14 cellular contexts compared by ENCODE assay signal in genomic region chr10:47020491-47020890, GRCh38.
DNase-seq lines count a peak whose midpoint lies in the region; ATAC-seq and TF ChIP-seq lines count a peak whose summit lies in the region.
"Had no signal": no experiment of that assay in that cellular context is flagged by ENCODE, and none has a peak within 500 bp of the region (broad histone marks: within the 10 kb centered on the region; RNA-seq: fewer than 3 reads in every experiment).

No MANE protein-coding gene starts in this region.

- H4K20me1 ChIP-seq in SK-N-SH (ENCODE audit: insufficient read depth), result no peaks in the 10 kb centered on the region

- TF ChIP-seq CTCF in SK-N-SH (IDR thresholded peaks at IDR 0.05), result no peak
- no peak for TF ChIP-seq CTCF in prostate gland (IDR thresholded peaks at IDR 0.05)

- CTCF ChIA-PET in SK-N-SH (lab: Yijun Ruan, JAX), result interaction anchor here (1.0 to 5.9 kb wide), 2 partner anchors 291 to 320 kb away, joined by 3 to 42 read pairs; no protein-coding TSS in a partner anchor

- H2AFZ ChIP-seq in SK-N-SH (ENCODE audit: low read depth), result peak overlapping the region; percentile 63; the same call in 1 of the 2 replicates

- TF ChIP-seq POLR2A in prostate gland (IDR thresholded peaks at IDR 0.05), result no peak

- H3K9ac ChIP-seq in SK-N-SH, result no peak overlapping the region

- H3K27me3 ChIP-seq in SK-N-SH (ENCODE audit: insufficient read depth) (no peaks in the 10 kb centered on the region), prostate gland (replicated peaks; ENCODE audit: insufficient read depth) (no peaks in the 10 kb centered on the region)

- H3K27ac ChIP-seq in SK-N-SH (ENCODE audit: low read depth in 2 of 2, low read length in 1 of 2) (no peak overlapping the region; a peak in 1 of 4 replicates), prostate gland (no peak overlapping the region)

- DNase-seq in SK-N-SH (no peak), NOMO-1 treated with dmso at 0.1 percent for 144 hours (lab: John Stamatoyannopoulos, UW; ENCODE audit: unreplicated experiment) (peak; percentile 77), dermis blood vessel endothelial cell (peak; percentile 66), prostate gland (ENCODE audit: low spot score) (peak; percentile 3), NCI-H1417 (lab: John Stamatoyannopoulos, UW) (no peak), putamen (ENCODE audit: low spot score) (no peak), NCI-H526 (lab: John Stamatoyannopoulos, UW) (no peak)
- DNase-seq: activated naive CD8-positive, alpha-beta T cell treated with anti-CD3 and anti-CD28 coated beads for 36 hours; glutamatergic neuron; left ventricle myocardium superior; NCI-H2081 treated with DMSO at 0.1 percent for 48 hours; stimulated activated CD4-positive, alpha-beta T cell treated with anti-CD3 and anti-CD28 coated beads, Interleukin-12 subunit alpha, Interleukin-12 subunit beta, amount 100 ng/mL, for 4 hours; trophoblast cell had no signal

- no peaks in the 10 kb centered on the region for H3K9me2 ChIP-seq in SK-N-SH

- TF ChIP-seq RAD21 in SK-N-SH (IDR thresholded peaks at IDR 0.05; ENCODE audit: low read length), result no peak

- WGBS in SK-N-SH (ENCODE audit: low lambda C conversion rate), result 47% methylated on average over 4 of the region's 5 CpGs
- 80% methylated on average over 5 of the region's 5 CpGs for WGBS in prostate gland

- POLR2A ChIA-PET in SK-N-SH (lab: Yijun Ruan, JAX), result no interaction called here

- H3F3A ChIP-seq in SK-N-SH (replicated peaks; ENCODE audit: insufficient read depth), result no peaks in the 10 kb centered on the region

- TF ChIP-seq EP300 in SK-N-SH (IDR thresholded peaks at IDR 0.05; ENCODE audit: borderline replicate concordance in 1 of 2, low read depth in 1 of 2, low read length in 1 of 2), result no peak

- intact Hi-C loops in prostate gland (cut with DNase I), result loop anchor here (5.0 kb wide), 1 partner anchor 292 kb away; no protein-coding TSS in a partner anchor

- no peaks in the 10 kb centered on the region for H3K9me3 ChIP-seq in SK-N-SH
- H3K9me3 ChIP-seq in prostate gland, result no peaks in the 10 kb centered on the region

- no peaks in the 10 kb centered on the region for H3K79me2 ChIP-seq in SK-N-SH (ENCODE audit: insufficient read depth)

- H3K4me1 ChIP-seq in SK-N-SH (ENCODE audit: control insufficient read depth in 1 of 2, insufficient read depth in 2 of 2, low read depth in 1 of 2, low read length in 1 of 2) (peaks cover 0 to 31% of the 10 kb centered on the region in 2 experiments; a peak in 1 of 4 replicates), prostate gland (replicated peaks) (no peaks in the 10 kb centered on the region)

- H3K4me2 ChIP-seq in SK-N-SH, result no peak overlapping the region

- H3K36me3 ChIP-seq in SK-N-SH (replicated peaks in 1 of 2; ENCODE audit: control insufficient read depth in 1 of 2, insufficient read depth in 2 of 2, low read length in 1 of 2) (no peaks in the 10 kb centered on the region), prostate gland (no peaks in the 10 kb centered on the region)

- ATAC-seq in SK-N-SH treated with all-trans-retinoic acid at 6 μM for 48 hours, result no peak
- ATAC-seq: left ventricle myocardium superior had no signal

- H3K4me3 ChIP-seq in SK-N-SH (ENCODE audit: low read depth in 2 of 2, low read length in 1 of 2), result no peak overlapping the region
- H3K4me3 ChIP-seq in prostate gland, result no peak overlapping the region

TF ChIP-seq in SK-N-SH, 30 proteins besides CTCF, POLR2A, EP300 and RAD21:
- TF ChIP-seq USF2 (IDR thresholded peaks at IDR 0.05; ENCODE audit: borderline replicate concordance, low read depth, low read length), result no peak
- TF ChIP-seq FOSL2 (IDR thresholded peaks at IDR 0.05; ENCODE audit: borderline replicate concordance, low read depth), result no peak
- TF ChIP-seq GABPA (IDR thresholded peaks at IDR 0.05; ENCODE audit: low read depth), result no peak

TF ChIP-seq in SK-N-SH treated with all-trans-retinoic acid at 6 μM for 48 hours, 23 proteins besides CTCF, POLR2A, EP300 and RAD21:
- TF ChIP-seq, protein P1, sequence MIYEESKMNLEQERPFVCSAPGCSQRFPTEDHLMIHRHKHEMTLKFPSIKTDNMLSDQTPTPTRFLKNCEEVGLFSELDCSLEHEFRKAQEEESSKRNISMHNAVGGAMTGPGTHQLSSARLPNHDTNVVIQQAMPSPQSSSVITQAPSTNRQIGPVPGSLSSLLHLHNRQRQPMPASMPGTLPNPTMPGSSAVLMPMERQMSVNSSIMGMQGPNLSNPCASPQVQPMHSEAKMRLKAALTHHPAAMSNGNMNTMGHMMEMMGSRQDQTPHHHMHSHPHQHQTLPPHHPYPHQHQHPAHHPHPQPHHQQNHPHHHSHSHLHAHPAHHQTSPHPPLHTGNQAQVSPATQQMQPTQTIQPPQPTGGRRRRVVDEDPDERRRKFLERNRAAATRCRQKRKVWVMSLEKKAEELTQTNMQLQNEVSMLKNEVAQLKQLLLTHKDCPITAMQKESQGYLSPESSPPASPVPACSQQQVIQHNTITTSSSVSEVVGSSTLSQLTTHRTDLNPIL (CRISPR knock-in tag; IDR thresholded peaks at IDR 0.05; ENCODE audit: low read depth), result no peak
- TF ChIP-seq, protein P2, sequence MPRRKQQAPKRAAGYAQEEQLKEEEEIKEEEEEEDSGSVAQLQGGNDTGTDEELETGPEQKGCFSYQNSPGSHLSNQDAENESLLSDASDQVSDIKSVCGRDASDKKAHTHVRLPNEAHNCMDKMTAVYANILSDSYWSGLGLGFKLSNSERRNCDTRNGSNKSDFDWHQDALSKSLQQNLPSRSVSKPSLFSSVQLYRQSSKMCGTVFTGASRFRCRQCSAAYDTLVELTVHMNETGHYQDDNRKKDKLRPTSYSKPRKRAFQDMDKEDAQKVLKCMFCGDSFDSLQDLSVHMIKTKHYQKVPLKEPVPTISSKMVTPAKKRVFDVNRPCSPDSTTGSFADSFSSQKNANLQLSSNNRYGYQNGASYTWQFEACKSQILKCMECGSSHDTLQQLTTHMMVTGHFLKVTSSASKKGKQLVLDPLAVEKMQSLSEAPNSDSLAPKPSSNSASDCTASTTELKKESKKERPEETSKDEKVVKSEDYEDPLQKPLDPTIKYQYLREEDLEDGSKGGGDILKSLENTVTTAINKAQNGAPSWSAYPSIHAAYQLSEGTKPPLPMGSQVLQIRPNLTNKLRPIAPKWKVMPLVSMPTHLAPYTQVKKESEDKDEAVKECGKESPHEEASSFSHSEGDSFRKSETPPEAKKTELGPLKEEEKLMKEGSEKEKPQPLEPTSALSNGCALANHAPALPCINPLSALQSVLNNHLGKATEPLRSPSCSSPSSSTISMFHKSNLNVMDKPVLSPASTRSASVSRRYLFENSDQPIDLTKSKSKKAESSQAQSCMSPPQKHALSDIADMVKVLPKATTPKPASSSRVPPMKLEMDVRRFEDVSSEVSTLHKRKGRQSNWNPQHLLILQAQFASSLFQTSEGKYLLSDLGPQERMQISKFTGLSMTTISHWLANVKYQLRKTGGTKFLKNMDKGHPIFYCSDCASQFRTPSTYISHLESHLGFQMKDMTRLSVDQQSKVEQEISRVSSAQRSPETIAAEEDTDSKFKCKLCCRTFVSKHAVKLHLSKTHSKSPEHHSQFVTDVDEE (CRISPR knock-in tag; IDR thresholded peaks at IDR 0.05), result no peak
- TF ChIP-seq ISL1 (CRISPR knock-in tag; IDR thresholded peaks at IDR 0.05) (no peak), ZFP30 (CRISPR knock-in tag; IDR thresholded peaks at IDR 0.05) (no peak), ZFP3 (CRISPR knock-in tag; IDR thresholded peaks at IDR 0.05) (no peak), ZC3H10 (CRISPR knock-in tag; IDR thresholded peaks at IDR 0.05) (no peak), BACH2 (CRISPR knock-in tag; IDR thresholded peaks at IDR 0.05; ENCODE audit: borderline replicate concordance) (no peak), TCF4 (CRISPR knock-in tag; IDR thresholded peaks at IDR 0.05; ENCODE audit: borderline replicate concordance) (no peak)
- TF ChIP-seq, protein P3, sequence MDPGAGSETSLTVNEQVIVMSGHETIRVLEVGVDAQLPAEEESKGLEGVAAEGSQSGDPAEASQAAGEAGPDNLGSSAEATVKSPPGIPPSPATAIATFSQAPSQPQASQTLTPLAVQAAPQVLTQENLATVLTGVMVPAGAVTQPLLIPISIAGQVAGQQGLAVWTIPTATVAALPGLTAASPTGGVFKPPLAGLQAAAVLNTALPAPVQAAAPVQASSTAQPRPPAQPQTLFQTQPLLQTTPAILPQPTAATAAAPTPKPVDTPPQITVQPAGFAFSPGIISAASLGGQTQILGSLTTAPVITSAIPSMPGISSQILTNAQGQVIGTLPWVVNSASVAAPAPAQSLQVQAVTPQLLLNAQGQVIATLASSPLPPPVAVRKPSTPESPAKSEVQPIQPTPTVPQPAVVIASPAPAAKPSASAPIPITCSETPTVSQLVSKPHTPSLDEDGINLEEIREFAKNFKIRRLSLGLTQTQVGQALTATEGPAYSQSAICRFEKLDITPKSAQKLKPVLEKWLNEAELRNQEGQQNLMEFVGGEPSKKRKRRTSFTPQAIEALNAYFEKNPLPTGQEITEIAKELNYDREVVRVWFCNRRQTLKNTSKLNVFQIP (CRISPR knock-in tag; IDR thresholded peaks at IDR 0.05; ENCODE audit: borderline replicate concordance, low read depth), result no peak
TF ChIP-seq in SK-N-SH treated with all-trans-retinoic acid at 6 μM for 48 hours: peak in this region for 0.

Comparison
In these comparisons a context has a peak if more than half of its experiments do, and no peak if none do; other contexts are left out.
1. DNase-seq: peak in NOMO-1 treated with dmso at 0.1 percent for 144 hours (single experiment), dermis blood vessel endothelial cell (single experiment) and prostate gland (single experiment); none in SK-N-SH (single experiment), NCI-H1417 (0 of 3), putamen (single experiment) and NCI-H526 (0 of 2).